1 cellular context compared by ENCODE assay signal in genomic region chr20:20780127-20780822, GRCh38.
TF ChIP-seq lines count a peak whose summit lies in the region.

No MANE protein-coding gene starts in this region.

TF ChIP-seq in GM23338, 12 proteins besides CTCF, POLR2A, EP300 and RAD21 (continued from another document):
- no peak for TF ChIP-seq ZNF462 (CRISPR knock-in tag; IDR thresholded peaks at IDR 0.05)
- no peak for TF ChIP-seq JUNB (IDR thresholded peaks at IDR 0.05; ENCODE audit: unreplicated experiment)
- TF ChIP-seq EZH2phosphoT487 (IDR thresholded peaks at IDR 0.05; ENCODE audit: unreplicated experiment): no peak
- TF ChIP-seq STAT1 (IDR thresholded peaks at IDR 0.05; ENCODE audit: unreplicated experiment): no peak
- TF ChIP-seq ETS1 (IDR thresholded peaks at IDR 0.05): no peak
- no peak for TF ChIP-seq REST (IDR thresholded peaks at IDR 0.05; ENCODE audit: unreplicated experiment)
- no peak for TF ChIP-seq ZNF331 (CRISPR knock-in tag; IDR thresholded peaks at IDR 0.05; ENCODE audit: low read depth)
- TF ChIP-seq NANOG (IDR thresholded peaks at IDR 0.05; ENCODE audit: borderline replicate concordance): no peak
